Comparison of ENCODE assay signal across 26 cellular contexts in the genomic region with DNA sequence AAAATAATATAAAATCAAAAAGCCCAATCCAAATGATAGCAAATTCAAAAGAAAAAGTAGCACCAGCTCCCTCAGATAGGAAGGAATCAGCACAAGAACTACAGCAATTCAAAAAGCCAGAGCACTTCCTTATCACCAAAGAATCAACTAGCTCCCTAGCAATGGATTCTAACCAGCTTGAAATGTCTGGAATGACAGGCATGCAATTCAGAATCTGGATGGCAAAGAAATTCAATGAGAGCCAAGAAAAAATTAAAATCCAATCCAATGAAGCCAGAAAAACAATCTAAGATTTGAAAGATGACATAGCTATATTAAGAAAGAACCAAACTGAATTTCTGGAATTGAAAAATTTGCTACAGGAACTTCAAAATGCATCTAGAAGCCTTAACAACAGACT.
A peak's percentile ranks its signal among the peaks of the same experiment; 100 is the strongest.
DNase-seq lines count a peak whose midpoint lies in the region; TF ChIP-seq lines count a peak whose summit lies in the region.
"Had no signal": no experiment of that assay in that cellular context is flagged by ENCODE, and none has a peak within 500 bp of the region (broad histone marks: within the 10 kb centered on the region; RNA-seq: fewer than 3 reads in every experiment).

No MANE protein-coding gene starts in this region.

- peaks cover 2% of the 10 kb centered on the region for H3K9me3 Mint-ChIP-seq in activated CD4-positive, alpha-beta T cell treated with anti-CD3 and anti-CD28 coated beads, Interleukin-2, amount 10 ng/mL, durations not matched to agents 7 days and 5 days

- TF ChIP-seq POLR2A in thyroid gland (IDR thresholded peaks at IDR 0.05): no peak

- in situ Hi-C loops in brain microvascular endothelial cell (cut with HindIII; ENCODE audit: low pct_ligation_motif_present, low sequenced_read_pairs): no loop called here

- CTCF ChIA-PET in activated CD4-positive, alpha-beta T cell treated with anti-CD3 and anti-CD28 coated beads, Interleukin-2, amount 10 ng/mL, durations not matched to agents 7 days and 5 days (lab: Charles Lee): no interaction called here

- TF ChIP-seq RAD21 in Ishikawa (IDR thresholded peaks at IDR 0.05; ENCODE audit: low read depth): no peak

- H3K4me3 Mint-ChIP-seq in activated CD4-positive, alpha-beta T cell treated with anti-CD3 and anti-CD28 coated beads, Interleukin-2, amount 10 ng/mL, durations not matched to agents 7 days and 5 days: no peak overlapping the region
- H3K4me3 Mint-ChIP-seq: activated CD4-positive, alpha-beta memory T cell treated with anti-CD3 and anti-CD28 coated beads for 36 hours; activated naive CD8-positive, alpha-beta T cell treated with anti-CD3 and anti-CD28 coated beads for 36 hours; naive thymus-derived CD8-positive, alpha-beta T cell; stimulated activated effector memory CD8-positive, alpha-beta T cell treated with anti-CD3 and anti-CD28 coated beads, Interleukin-12 subunit alpha, Interleukin-12 subunit beta, amount 100 ng/mL, for 72 hours; T-cell had no signal

- H3K27me3 Mint-ChIP-seq in activated CD4-positive, alpha-beta T cell treated with anti-CD3 and anti-CD28 coated beads, Interleukin-2, amount 10 ng/mL, durations not matched to agents 7 days and 5 days: no peaks in the 10 kb centered on the region
- H3K27me3 Mint-ChIP-seq: activated CD4-positive, alpha-beta memory T cell treated with anti-CD3 and anti-CD28 coated beads for 36 hours; activated naive CD8-positive, alpha-beta T cell treated with anti-CD3 and anti-CD28 coated beads for 36 hours; naive thymus-derived CD8-positive, alpha-beta T cell; T-cell had no signal

- no peak overlapping the region for H3K4me3 ChIP-seq in AG10803 (ENCODE audit: low read length)
- H3K4me3 ChIP-seq in brain microvascular endothelial cell (ENCODE audit: low read depth, low read length): no peak overlapping the region
- no peak overlapping the region for H3K4me3 ChIP-seq in thyroid gland (replicated peaks in 1 of 3)
- H3K4me3 ChIP-seq: esophagus squamous epithelium, GM12878 had no signal

- TF ChIP-seq CTCF in AG10803 (conservative IDR thresholded peaks at IDR 0.05; ENCODE audit: low read length) (no peak), brain microvascular endothelial cell (IDR thresholded peaks at IDR 0.05; ENCODE audit: low read depth, low read length, missing control alignments) (no peak), thyroid gland (IDR thresholded peaks at IDR 0.05) (no peak)

- H3K36me3 Mint-ChIP-seq in activated CD4-positive, alpha-beta T cell treated with anti-CD3 and anti-CD28 coated beads, Interleukin-2, amount 10 ng/mL, durations not matched to agents 7 days and 5 days (ENCODE audit: low read depth): no peaks in the 10 kb centered on the region
- H3K36me3 Mint-ChIP-seq: activated CD4-positive, alpha-beta memory T cell treated with anti-CD3 and anti-CD28 coated beads for 36 hours; activated naive CD8-positive, alpha-beta T cell treated with anti-CD3 and anti-CD28 coated beads for 36 hours; naive thymus-derived CD8-positive, alpha-beta T cell; stimulated activated effector memory CD8-positive, alpha-beta T cell treated with anti-CD3 and anti-CD28 coated beads, Interleukin-12 subunit alpha, Interleukin-12 subunit beta, amount 100 ng/mL, for 72 hours; T-cell had no signal

- H3K27me3 ChIP-seq in brain microvascular endothelial cell (replicated peaks): no peaks in the 10 kb centered on the region
- H3K27me3 ChIP-seq in thyroid gland: no peaks in the 10 kb centered on the region
- H3K27me3 ChIP-seq: BE2C, esophagus squamous epithelium had no signal

- no peaks in the 10 kb centered on the region for H3K4me1 ChIP-seq in thyroid gland
- H3K4me1 ChIP-seq: BE2C, esophagus squamous epithelium had no signal

- H3K27ac Mint-ChIP-seq in activated CD4-positive, alpha-beta T cell treated with anti-CD3 and anti-CD28 coated beads, Interleukin-2, amount 10 ng/mL, durations not matched to agents 7 days and 5 days: no peak overlapping the region
- H3K27ac Mint-ChIP-seq: activated CD4-positive, alpha-beta memory T cell treated with anti-CD3 and anti-CD28 coated beads for 36 hours; activated naive CD8-positive, alpha-beta T cell treated with anti-CD3 and anti-CD28 coated beads for 36 hours; naive thymus-derived CD8-positive, alpha-beta T cell; stimulated activated effector memory CD8-positive, alpha-beta T cell treated with anti-CD3 and anti-CD28 coated beads, Interleukin-12 subunit alpha, Interleukin-12 subunit beta, amount 100 ng/mL, for 72 hours; T-cell had no signal

- H3K27ac ChIP-seq in brain microvascular endothelial cell: no peak overlapping the region
- no peak overlapping the region for H3K27ac ChIP-seq in thyroid gland
- H3K27ac ChIP-seq: esophagus squamous epithelium, HL-60 had no signal

- no peaks in the 10 kb centered on the region for H3K9me3 ChIP-seq in thyroid gland
- H3K9me3 ChIP-seq: BE2C had no signal

- DNase-seq in AG10803 (ENCODE audit: low read depth) (peak; percentile 25), brain microvascular endothelial cell (peak; percentile 53), kidney glomerular epithelial cell (lab: John Stamatoyannopoulos, UW) (peak; percentile 37), thyroid gland (no peak)
- no peak for DNase-seq in activated T-cell treated with anti-CD3 and anti-CD28 coated beads, Interleukin-2, amount 50 U/mL, for 48 hours
- no peak for DNase-seq in activated CD8-positive, alpha-beta memory T cell treated with anti-CD3 and anti-CD28 coated beads for 24 hours
- no peak for DNase-seq in activated CD4-positive, alpha-beta T cell treated with anti-CD3 and anti-CD28 coated beads, Interleukin-2, amount 10 ng/mL, durations not matched to agents 7 days and 5 days
- DNase-seq: activated CD4-positive, alpha-beta memory T cell treated with anti-CD3 and anti-CD28 coated beads for 36 hours; activated effector memory CD4-positive, alpha-beta T cell treated with Interleukin-2 at 50 U/mL for 16 hours; activated naive CD8-positive, alpha-beta T cell treated with anti-CD3 and anti-CD28 coated beads for 36 hours; BE2C; DMS53; esophagus squamous epithelium; midbrain; naive thymus-derived CD8-positive, alpha-beta T cell; NCI-H1105; NCI-H1930; NCI-H82; retina; SHP77; substantia nigra; T-cell had no signal

- POLR2A ChIA-PET in activated CD4-positive, alpha-beta T cell treated with anti-CD3 and anti-CD28 coated beads, Interleukin-2, amount 10 ng/mL, durations not matched to agents 7 days and 5 days (lab: Charles Lee): no interaction called here

- H3K36me3 ChIP-seq in brain microvascular endothelial cell (replicated peaks) (no peaks in the 10 kb centered on the region), thyroid gland (no peaks in the 10 kb centered on the region)
- H3K36me3 ChIP-seq: BE2C, esophagus squamous epithelium had no signal

- no peaks in the 10 kb centered on the region for H3K4me1 Mint-ChIP-seq in activated CD4-positive, alpha-beta T cell treated with anti-CD3 and anti-CD28 coated beads, Interleukin-2, amount 10 ng/mL, durations not matched to agents 7 days and 5 days
- H3K4me1 Mint-ChIP-seq: activated naive CD8-positive, alpha-beta T cell treated with anti-CD3 and anti-CD28 coated beads for 36 hours; naive thymus-derived CD8-positive, alpha-beta T cell; stimulated activated effector memory CD8-positive, alpha-beta T cell treated with anti-CD3 and anti-CD28 coated beads, Interleukin-12 subunit alpha, Interleukin-12 subunit beta, amount 100 ng/mL, for 72 hours; T-cell had no signal

- intact Hi-C loops in thyroid gland (cut with DNase I): no loop called here

- no peak for TF ChIP-seq EP300 in Ishikawa (IDR thresholded peaks at IDR 0.05; ENCODE audit: borderline replicate concordance)

TF ChIP-seq in Ishikawa, 13 proteins besides CTCF, POLR2A, EP300 and RAD21:
- 0 out of 2 replicates have a peak, but pooled peaks have one; percentile 19 for TF ChIP-seq TEAD4 (IDR thresholded peaks at IDR 0.05)
- TF ChIP-seq, protein P1, sequence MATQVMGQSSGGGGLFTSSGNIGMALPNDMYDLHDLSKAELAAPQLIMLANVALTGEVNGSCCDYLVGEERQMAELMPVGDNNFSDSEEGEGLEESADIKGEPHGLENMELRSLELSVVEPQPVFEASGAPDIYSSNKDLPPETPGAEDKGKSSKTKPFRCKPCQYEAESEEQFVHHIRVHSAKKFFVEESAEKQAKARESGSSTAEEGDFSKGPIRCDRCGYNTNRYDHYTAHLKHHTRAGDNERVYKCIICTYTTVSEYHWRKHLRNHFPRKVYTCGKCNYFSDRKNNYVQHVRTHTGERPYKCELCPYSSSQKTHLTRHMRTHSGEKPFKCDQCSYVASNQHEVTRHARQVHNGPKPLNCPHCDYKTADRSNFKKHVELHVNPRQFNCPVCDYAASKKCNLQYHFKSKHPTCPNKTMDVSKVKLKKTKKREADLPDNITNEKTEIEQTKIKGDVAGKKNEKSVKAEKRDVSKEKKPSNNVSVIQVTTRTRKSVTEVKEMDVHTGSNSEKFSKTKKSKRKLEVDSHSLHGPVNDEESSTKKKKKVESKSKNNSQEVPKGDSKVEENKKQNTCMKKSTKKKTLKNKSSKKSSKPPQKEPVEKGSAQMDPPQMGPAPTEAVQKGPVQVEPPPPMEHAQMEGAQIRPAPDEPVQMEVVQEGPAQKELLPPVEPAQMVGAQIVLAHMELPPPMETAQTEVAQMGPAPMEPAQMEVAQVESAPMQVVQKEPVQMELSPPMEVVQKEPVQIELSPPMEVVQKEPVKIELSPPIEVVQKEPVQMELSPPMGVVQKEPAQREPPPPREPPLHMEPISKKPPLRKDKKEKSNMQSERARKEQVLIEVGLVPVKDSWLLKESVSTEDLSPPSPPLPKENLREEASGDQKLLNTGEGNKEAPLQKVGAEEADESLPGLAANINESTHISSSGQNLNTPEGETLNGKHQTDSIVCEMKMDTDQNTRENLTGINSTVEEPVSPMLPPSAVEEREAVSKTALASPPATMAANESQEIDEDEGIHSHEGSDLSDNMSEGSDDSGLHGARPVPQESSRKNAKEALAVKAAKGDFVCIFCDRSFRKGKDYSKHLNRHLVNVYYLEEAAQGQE (IDR thresholded peaks at IDR 0.05; ENCODE audit: low read depth): no peak

Comparison
In these comparisons a context has a peak if more than half of its experiments do, and no peak if none do; other contexts are left out.
1. DNase-seq: peak in AG10803 (single experiment), brain microvascular endothelial cell (single experiment) and kidney glomerular epithelial cell (single experiment); none in activated T-cell treated with anti-CD3 and anti-CD28 coated beads, Interleukin-2, amount 50 U/mL, for 48 hours (0 of 2), activated CD8-positive, alpha-beta memory T cell treated with anti-CD3 and anti-CD28 coated beads for 24 hours (single experiment), thyroid gland (0 of 2) and activated CD4-positive, alpha-beta T cell treated with anti-CD3 and anti-CD28 coated beads, Interleukin-2, amount 10 ng/mL, durations not matched to agents 7 days and 5 days (single experiment).